ENCODE assay signal across 20 cellular contexts in genomic region chr2:220876074-220876824, GRCh38.
DNase-seq lines count a peak whose midpoint lies in the region; ATAC-seq, FAIRE-seq and TF ChIP-seq lines count a peak whose summit lies in the region.
"Had no signal": no experiment of that assay in that cellular context is flagged by ENCODE, and none has a peak within 500 bp of the region (broad histone marks: within the 10 kb centered on the region; RNA-seq: fewer than 3 reads in every experiment).

No MANE protein-coding gene starts in this region.

- DNase-seq in A172 (ENCODE audit: low spot score) (peak; percentile 57), NCI-H2227 treated with DMSO at 0.1 percent for 48 hours (lab: John Stamatoyannopoulos, UW) (peak; percentile 86), type B pancreatic cell (ENCODE audit: extremely low spot score, unreplicated experiment) (no peak), SIG-M5 (lab: John Stamatoyannopoulos, UW) (no peak), GM19239 (ENCODE audit: insufficient read length, low spot score) (no peak)
- DNase-seq: 8988T; Calu3; CD8-positive, alpha-beta T cell; DMS79 treated with DMSO at 0.1 percent for 48 hours; HFFc6; KBM-7 had no signal

- peak overlapping the region; percentile 10 for H3K27ac Mint-ChIP-seq in type B pancreatic cell
- H3K27ac Mint-ChIP-seq: B cell; CD8-positive, alpha-beta T cell; HFFc6; IgD-negative memory B cell had no signal

- no peaks in the 10 kb centered on the region for H3K36me3 ChIP-seq in HEK293 (ENCODE audit: control insufficient read depth in 2 of 2, insufficient read depth in 1 of 2, low read length in 2 of 2)
- H3K36me3 ChIP-seq: BLaER1 treated with 17β-estradiol and CSF1 and Interleukin-3, amounts not matched to agents 10 nM and 100 nM; HAP-1 had no signal

- H3K27me3 Mint-ChIP-seq in type B pancreatic cell: no peaks in the 10 kb centered on the region
- H3K27me3 Mint-ChIP-seq: B cell, IgD-negative memory B cell had no signal

- H3K36me3 Mint-ChIP-seq in type B pancreatic cell: no peaks in the 10 kb centered on the region
- H3K36me3 Mint-ChIP-seq: CD8-positive, alpha-beta T cell; IgD-negative memory B cell had no signal

- H3K4me1 ChIP-seq in HEK293 (ENCODE audit: control insufficient read depth, insufficient read depth, low read length): peaks cover 10% of the 10 kb centered on the region; the same call in 1 of the 2 replicates
- H3K4me1 ChIP-seq: HAP-1 had no signal

- H3K27ac ChIP-seq in HEK293 (ENCODE audit: extremely low read depth, low read depth, low read length): no peak overlapping the region
- H3K27ac ChIP-seq: BLaER1 treated with 17β-estradiol and CSF1 and Interleukin-3, amounts not matched to agents 10 nM and 100 nM had no signal

- no peak for TF ChIP-seq CTCF in HEK293 (tag by site-specific recombination; IDR thresholded peaks at IDR 0.05)
- TF ChIP-seq CTCF in type B pancreatic cell (conservative IDR thresholded peaks at IDR 0.05): no peak

- H3K9me3 ChIP-seq in HEK293 (ENCODE audit: control insufficient read depth, insufficient read depth, low read depth, low read length): no peaks in the 10 kb centered on the region
- H3K9me3 ChIP-seq: HAP-1 had no signal

- ATAC-seq in GM21528 (IDR thresholded peaks at IDR 0.05; ENCODE audit: low FRiP score, unreplicated experiment): no peak
- ATAC-seq: CD8-positive, alpha-beta T cell; HepG2 had no signal

- POLR2A ChIA-PET in HEK293 (lab: Yijun Ruan, JAX): no interaction called here

- peaks cover 15% of the 10 kb centered on the region for H3K9me3 Mint-ChIP-seq in type B pancreatic cell
- H3K9me3 Mint-ChIP-seq: CD8-positive, alpha-beta T cell; HFFc6 had no signal

- peaks cover 27% of the 10 kb centered on the region for H3K4me1 Mint-ChIP-seq in type B pancreatic cell (ENCODE audit: unreplicated experiment)
- H3K4me1 Mint-ChIP-seq: B cell had no signal

- CTCF ChIA-PET in HEK293 (lab: Yijun Ruan, JAX): interaction anchor here (0.6 kb wide), 1 partner anchor 1815 kb away, joined by 3 read pairs; no protein-coding TSS in a partner anchor

- no peak for FAIRE-seq in GM19239 (lab: Jason Lieb, UNC)
- FAIRE-seq: GM12891, H1, HepG2 had no signal

- no peak overlapping the region for H3K4me3 ChIP-seq in HEK293 (ENCODE audit: low read depth, low read length)
- H3K4me3 ChIP-seq: BLaER1 treated with 17β-estradiol and CSF1 and Interleukin-3, amounts not matched to agents 10 nM and 100 nM; HAP-1 had no signal

- H3K4me3 Mint-ChIP-seq in type B pancreatic cell: peak overlapping the region; percentile 13
- H3K4me3 Mint-ChIP-seq: B cell; CD8-positive, alpha-beta T cell; HFFc6; IgD-negative memory B cell had no signal

TF ChIP-seq in HEK293, 187 proteins besides CTCF, POLR2A, EP300 and RAD21:
- TF ChIP-seq IKZF3 (tag by site-specific recombination; IDR thresholded peaks at IDR 0.05): peak; percentile 74
- TF ChIP-seq ZNF677 (tag by site-specific recombination; IDR thresholded peaks at IDR 0.05): peak; percentile 68
- TF ChIP-seq ZNF843 (tag by site-specific recombination; IDR thresholded peaks at IDR 0.05): 0 out of 2 replicates have a peak, but pooled peaks have one; percentile 20
- TF ChIP-seq WT1 (tag by site-specific recombination; IDR thresholded peaks at IDR 0.05): peak; percentile 47; the same call in 1 of the 2 replicates
- TF ChIP-seq TCF7L2 (IDR thresholded peaks at IDR 0.05; ENCODE audit: borderline replicate concordance, low read depth, low read length): peak; percentile 73
- no peak for TF ChIP-seq ZNF518A (tag by site-specific recombination; conservative IDR thresholded peaks at IDR 0.05; ENCODE audit: low read depth)
- TF ChIP-seq TRIM28 (IDR thresholded peaks at IDR 0.05; ENCODE audit: borderline replicate concordance, low read length): peak; percentile 89
- peak; percentile 34; the same call in 1 of the 2 replicates for TF ChIP-seq OSR2 (tag by site-specific recombination; IDR thresholded peaks at IDR 0.05)
- TF ChIP-seq FEZF1 (tag by site-specific recombination; IDR thresholded peaks at IDR 0.05): peak; percentile 72
- TF ChIP-seq ZNF169 (tag by site-specific recombination; IDR thresholded peaks at IDR 0.05): no peak
- TF ChIP-seq GLIS1 (tag by site-specific recombination; IDR thresholded peaks at IDR 0.05): peak; percentile 22; the same call in 1 of the 2 replicates

Comparison
In these comparisons a context has a peak if more than half of its experiments do, and no peak if none do; other contexts are left out.
1. DNase-seq: peak in A172 (single experiment) and NCI-H2227 treated with DMSO at 0.1 percent for 48 hours (single experiment); none in type B pancreatic cell (single experiment), SIG-M5 (single experiment) and GM19239 (single experiment).